Comparison of ENCODE assay signal across 1 cellular context in genomic region chr2:171159326-171160118, GRCh38.
TF ChIP-seq lines count a peak whose summit lies in the region.

No MANE protein-coding gene starts in this region.

TF ChIP-seq in K562, 482 proteins besides CTCF, POLR2A, EP300 and RAD21 (continued from another document and continues in another):
- TF ChIP-seq, protein P1, sequence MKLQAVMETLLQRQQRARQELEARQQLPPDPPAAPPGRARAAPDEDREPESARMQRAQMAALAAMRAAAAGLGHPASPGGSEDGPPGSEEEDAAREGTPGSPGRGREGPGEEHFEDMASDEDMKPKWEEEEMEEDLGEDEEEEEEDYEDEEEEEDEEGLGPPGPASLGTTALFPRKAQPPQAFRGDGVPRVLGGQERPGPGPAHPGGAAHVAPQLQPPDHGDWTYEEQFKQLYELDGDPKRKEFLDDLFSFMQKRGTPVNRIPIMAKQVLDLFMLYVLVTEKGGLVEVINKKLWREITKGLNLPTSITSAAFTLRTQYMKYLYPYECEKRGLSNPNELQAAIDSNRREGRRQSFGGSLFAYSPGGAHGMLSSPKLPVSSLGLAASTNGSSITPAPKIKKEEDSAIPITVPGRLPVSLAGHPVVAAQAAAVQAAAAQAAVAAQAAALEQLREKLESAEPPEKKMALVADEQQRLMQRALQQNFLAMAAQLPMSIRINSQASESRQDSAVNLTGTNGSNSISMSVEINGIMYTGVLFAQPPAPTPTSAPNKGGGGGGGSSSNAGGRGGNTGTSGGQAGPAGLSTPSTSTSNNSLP (IDR thresholded peaks at IDR 0.05; ENCODE audit: borderline replicate concordance, low read depth, low read length) = no peak
- TF ChIP-seq ELK1 (CRISPR knock-in tag; IDR thresholded peaks at IDR 0.05) (no peak), ZNF3 (CRISPR knock-in tag; IDR thresholded peaks at IDR 0.05) (no peak), HDAC8 (tag; IDR thresholded peaks at IDR 0.05) (no peak), CHD4 (IDR thresholded peaks at IDR 0.05; ENCODE audit: insufficient read depth, insufficient replicate concordance, low read depth, low read length, poor library complexity, severe bottlenecking) (no peak), ZFP1 (CRISPR knock-in tag; IDR thresholded peaks at IDR 0.05) (no peak), SLC30A9 (CRISPR knock-in tag; IDR thresholded peaks at IDR 0.05) (no peak), HMG20B (CRISPR knock-in tag; IDR thresholded peaks at IDR 0.05) (no peak), PHF21A (IDR thresholded peaks at IDR 0.05; ENCODE audit: borderline replicate concordance, low read depth) (no peak), STAT5B (CRISPR knock-in tag; IDR thresholded peaks at IDR 0.05) (no peak), MED1 (CRISPR knock-in tag; IDR thresholded peaks at IDR 0.05; ENCODE audit: borderline replicate concordance) (no peak), PRMT5 (CRISPR knock-in tag; IDR thresholded peaks at IDR 0.05) (no peak), TEAD1 (CRISPR knock-in tag; IDR thresholded peaks at IDR 0.05) (peak in 1 of 2 experiments; percentile 11; a peak in 1 of 4 replicates), SIX5 (IDR thresholded peaks at IDR 0.05; ENCODE audit: borderline replicate concordance in 1 of 2, insufficient read depth in 1 of 2, low read depth in 1 of 2, low read length in 2 of 2) (no peak), AFF4 (CRISPR knock-in tag; IDR thresholded peaks at IDR 0.05) (no peak; the same call in 1 of the 2 replicates), ZBTB12 (CRISPR knock-in tag; IDR thresholded peaks at IDR 0.05) (no peak), STAG1 (CRISPR knock-in tag; IDR thresholded peaks at IDR 0.05; ENCODE audit: borderline replicate concordance) (no peak), LCOR (CRISPR knock-in tag; IDR thresholded peaks at IDR 0.05) (no peak), ETS2 (tag; IDR thresholded peaks at IDR 0.05; ENCODE audit: borderline replicate concordance, poor library complexity, severe bottlenecking) (no peak), ZNF175 (CRISPR knock-in tag; IDR thresholded peaks at IDR 0.05; ENCODE audit: low read depth) (0 out of 2 replicates have a peak, but pooled peaks have one; percentile 40), RBM15 (IDR thresholded peaks at IDR 0.05; ENCODE audit: insufficient read depth, low read length) (no peak), ZNF586 (CRISPR knock-in tag; conservative IDR thresholded peaks at IDR 0.05) (no peak), ESRRB (CRISPR knock-in tag; IDR thresholded peaks at IDR 0.05; ENCODE audit: borderline replicate concordance) (0 out of 2 replicates have a peak, but pooled peaks have one; percentile 9), ZBTB2 (IDR thresholded peaks at IDR 0.05) (no peak), ZNF444 (CRISPR knock-in tag; IDR thresholded peaks at IDR 0.05) (no peak), PPARD (CRISPR knock-in tag; IDR thresholded peaks at IDR 0.05) (no peak), CTCFL (IDR thresholded peaks at IDR 0.05; ENCODE audit: borderline replicate concordance, insufficient read depth, low read depth, low read length, poor library complexity, severe bottlenecking) (no peak), ZNF232 (CRISPR knock-in tag; IDR thresholded peaks at IDR 0.05) (no peak; the same call in 1 of the 2 replicates), CBX2 (IDR thresholded peaks at IDR 0.05; ENCODE audit: insufficient read depth, low read length, poor library complexity, severe bottlenecking) (no peak), NFE2L1 (tag; IDR thresholded peaks at IDR 0.05; ENCODE audit: borderline replicate concordance, low read depth) (no peak), TFAM (CRISPR knock-in tag; conservative IDR thresholded peaks at IDR 0.05) (no peak), KAT7 (CRISPR knock-in tag; IDR thresholded peaks at IDR 0.05; ENCODE audit: borderline replicate concordance) (no peak), MIER1 (IDR thresholded peaks at IDR 0.05; ENCODE audit: low read depth) (no peak), HDAC2 (IDR thresholded peaks at IDR 0.05) (no peak), MXI1 (IDR thresholded peaks at IDR 0.05; ENCODE audit: low read depth, low read length) (no peak), ZNF561 (CRISPR knock-in tag; conservative IDR thresholded peaks at IDR 0.05) (no peak), BDP1 (IDR thresholded peaks at IDR 0.05; ENCODE audit: insufficient read depth, insufficient read length) (no peak), TRIM24 (IDR thresholded peaks at IDR 0.05) (no peak), NR1H2 (CRISPR knock-in tag; IDR thresholded peaks at IDR 0.05) (no peak), FOXA3 (CRISPR knock-in tag; conservative IDR thresholded peaks at IDR 0.05 in 1 of 2, IDR thresholded peaks at IDR 0.05 in 1 of 2) (no peak), NR2C2 (CRISPR knock-in tag; IDR thresholded peaks at IDR 0.05) (no peak), NR2C2 (tag; IDR thresholded peaks at IDR 0.05) (no peak), ZNF140 (CRISPR knock-in tag; IDR thresholded peaks at IDR 0.05) (no peak), MECOM (CRISPR knock-in tag; IDR thresholded peaks at IDR 0.05) (no peak), CBX5 (IDR thresholded peaks at IDR 0.05; ENCODE audit: borderline replicate concordance, low read depth) (0 out of 2 replicates have a peak, but pooled peaks have one; percentile 5), ASH1L (IDR thresholded peaks at IDR 0.05; ENCODE audit: borderline replicate concordance, low read depth, partially characterized antibody) (no peak)
- TF ChIP-seq, protein P2, sequence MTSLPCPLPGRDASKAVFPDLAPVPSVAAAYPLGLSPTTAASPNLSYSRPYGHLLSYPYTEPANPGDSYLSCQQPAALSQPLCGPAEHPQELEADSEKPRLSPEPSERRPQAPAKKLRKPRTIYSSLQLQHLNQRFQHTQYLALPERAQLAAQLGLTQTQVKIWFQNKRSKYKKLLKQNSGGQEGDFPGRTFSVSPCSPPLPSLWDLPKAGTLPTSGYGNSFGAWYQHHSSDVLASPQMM (CRISPR knock-in tag; IDR thresholded peaks at IDR 0.05) = no peak
- TF ChIP-seq, protein P3, sequence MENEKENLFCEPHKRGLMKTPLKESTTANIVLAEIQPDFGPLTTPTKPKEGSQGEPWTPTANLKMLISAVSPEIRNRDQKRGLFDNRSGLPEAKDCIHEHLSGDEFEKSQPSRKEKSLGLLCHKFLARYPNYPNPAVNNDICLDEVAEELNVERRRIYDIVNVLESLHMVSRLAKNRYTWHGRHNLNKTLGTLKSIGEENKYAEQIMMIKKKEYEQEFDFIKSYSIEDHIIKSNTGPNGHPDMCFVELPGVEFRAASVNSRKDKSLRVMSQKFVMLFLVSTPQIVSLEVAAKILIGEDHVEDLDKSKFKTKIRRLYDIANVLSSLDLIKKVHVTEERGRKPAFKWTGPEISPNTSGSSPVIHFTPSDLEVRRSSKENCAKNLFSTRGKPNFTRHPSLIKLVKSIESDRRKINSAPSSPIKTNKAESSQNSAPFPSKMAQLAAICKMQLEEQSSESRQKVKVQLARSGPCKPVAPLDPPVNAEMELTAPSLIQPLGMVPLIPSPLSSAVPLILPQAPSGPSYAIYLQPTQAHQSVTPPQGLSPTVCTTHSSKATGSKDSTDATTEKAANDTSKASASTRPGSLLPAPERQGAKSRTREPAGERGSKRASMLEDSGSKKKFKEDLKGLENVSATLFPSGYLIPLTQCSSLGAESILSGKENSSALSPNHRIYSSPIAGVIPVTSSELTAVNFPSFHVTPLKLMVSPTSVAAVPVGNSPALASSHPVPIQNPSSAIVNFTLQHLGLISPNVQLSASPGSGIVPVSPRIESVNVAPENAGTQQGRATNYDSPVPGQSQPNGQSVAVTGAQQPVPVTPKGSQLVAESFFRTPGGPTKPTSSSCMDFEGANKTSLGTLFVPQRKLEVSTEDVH (IDR thresholded peaks at IDR 0.05; ENCODE audit: low read depth, partially characterized antibody) = peak; percentile 19
- TF ChIP-seq, protein P4, sequence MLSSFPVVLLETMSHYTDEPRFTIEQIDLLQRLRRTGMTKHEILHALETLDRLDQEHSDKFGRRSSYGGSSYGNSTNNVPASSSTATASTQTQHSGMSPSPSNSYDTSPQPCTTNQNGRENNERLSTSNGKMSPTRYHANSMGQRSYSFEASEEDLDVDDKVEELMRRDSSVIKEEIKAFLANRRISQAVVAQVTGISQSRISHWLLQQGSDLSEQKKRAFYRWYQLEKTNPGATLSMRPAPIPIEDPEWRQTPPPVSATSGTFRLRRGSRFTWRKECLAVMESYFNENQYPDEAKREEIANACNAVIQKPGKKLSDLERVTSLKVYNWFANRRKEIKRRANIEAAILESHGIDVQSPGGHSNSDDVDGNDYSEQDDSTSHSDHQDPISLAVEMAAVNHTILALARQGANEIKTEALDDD (IDR thresholded peaks at IDR 0.05) = peak; percentile 72; the same call in 1 of the 2 replicates
- TF ChIP-seq, protein P5, sequence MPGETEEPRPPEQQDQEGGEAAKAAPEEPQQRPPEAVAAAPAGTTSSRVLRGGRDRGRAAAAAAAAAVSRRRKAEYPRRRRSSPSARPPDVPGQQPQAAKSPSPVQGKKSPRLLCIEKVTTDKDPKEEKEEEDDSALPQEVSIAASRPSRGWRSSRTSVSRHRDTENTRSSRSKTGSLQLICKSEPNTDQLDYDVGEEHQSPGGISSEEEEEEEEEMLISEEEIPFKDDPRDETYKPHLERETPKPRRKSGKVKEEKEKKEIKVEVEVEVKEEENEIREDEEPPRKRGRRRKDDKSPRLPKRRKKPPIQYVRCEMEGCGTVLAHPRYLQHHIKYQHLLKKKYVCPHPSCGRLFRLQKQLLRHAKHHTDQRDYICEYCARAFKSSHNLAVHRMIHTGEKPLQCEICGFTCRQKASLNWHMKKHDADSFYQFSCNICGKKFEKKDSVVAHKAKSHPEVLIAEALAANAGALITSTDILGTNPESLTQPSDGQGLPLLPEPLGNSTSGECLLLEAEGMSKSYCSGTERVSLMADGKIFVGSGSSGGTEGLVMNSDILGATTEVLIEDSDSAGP (CRISPR knock-in tag; IDR thresholded peaks at IDR 0.05) = no peak
